Comparison of ENCODE assay signal across 9 cellular contexts in the genomic region with DNA sequence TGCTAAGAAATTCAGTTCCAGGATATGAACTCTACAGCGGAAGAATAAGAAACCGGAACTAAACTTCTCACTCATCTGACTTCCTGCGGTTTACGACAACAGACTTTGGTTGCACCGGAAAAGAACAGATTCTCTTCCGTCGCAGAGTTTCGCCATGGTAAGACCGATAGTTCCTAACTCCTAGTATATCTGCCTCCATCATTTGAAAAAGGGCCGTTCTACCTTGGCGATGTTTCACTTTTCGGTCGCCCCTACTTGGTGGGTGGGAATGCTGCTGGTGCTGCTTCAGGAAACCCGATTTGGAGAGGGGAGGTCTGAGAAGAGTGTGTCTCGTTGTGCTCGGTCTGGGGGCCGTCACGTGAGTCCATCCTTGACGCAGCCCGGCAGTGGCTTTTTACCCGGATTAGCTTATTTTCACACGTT. TPM values are rescaled to one million over a fixed set of nuclear protein-coding genes. Genes with fewer than 3 reads are reported as not detected.
DNase-seq lines count a peak whose midpoint lies in the region; ATAC-seq and TF ChIP-seq lines count a peak whose summit lies in the region.
"Had no signal": no experiment of that assay in that cellular context is flagged by ENCODE, and none has a peak within 500 bp of the region (broad histone marks: within the 10 kb centered on the region; RNA-seq: fewer than 3 reads in every experiment).

A gene (plus strand): TSS at position 132 of the 423 bp plus-strand sequence. CDS start 23 bp downstream, at position 155.

- no peak within 1 kb of the TSS for H3K27ac ChIP-seq in thyroid gland
- peak within 1 kb of the TSS in 7 of 59 donors; percentile 9 to 69 (median 39) for H3K27ac ChIP-seq in dorsolateral prefrontal cortex

- peak; percentile 88 for ATAC-seq in GM21737 (IDR thresholded peaks at IDR 0.05; ENCODE audit: unreplicated experiment)
- peak; percentile 91 for ATAC-seq in memory B cell (ENCODE audit: low read depth)

- H3K4me1 ChIP-seq in thyroid gland, result no peaks in the 10 kb centered on the region
- H3K4me1 ChIP-seq: adrenal gland had no signal

- H3K27me3 ChIP-seq in thyroid gland, result no peaks in the 10 kb centered on the region
- H3K27me3 ChIP-seq in dorsolateral prefrontal cortex, result no peaks in the 10 kb centered on the region
- H3K27me3 ChIP-seq: adrenal gland had no signal

- H3K27me3 Mint-ChIP-seq in memory B cell, result no peaks in the 10 kb centered on the region

- in situ Hi-C loops in ACHN (cut with HindIII; ENCODE audit: low pct_ligation_motif_present, low pct_unique_long_range_greater_than_20kb, low sequenced_read_pairs), result no loop called here

- no peaks in the 10 kb centered on the region for H3K9me3 Mint-ChIP-seq in memory B cell

- no peaks in the 10 kb centered on the region for H3K36me3 ChIP-seq in thyroid gland
- H3K36me3 ChIP-seq: adrenal gland had no signal

- H3K4me3 Mint-ChIP-seq in memory B cell, result peak within 1 kb of the TSS; percentile 91

- peak; percentile 69 for DNase-seq in A172 (ENCODE audit: low spot score)
- DNase-seq in NCI-H69 (lab: John Stamatoyannopoulos, UW), result peak; percentile 84
- DNase-seq in amniotic epithelial cell (ENCODE audit: low read depth), result peak; percentile 83
- DNase-seq in memory B cell (ENCODE audit: low spot score in 2 of 2), result peak in 1 of 2 donors; percentile 46
- peak; percentile 21 to 26 for DNase-seq in thyroid gland
- DNase-seq in dorsolateral prefrontal cortex, result no peak
- DNase-seq in ACHN, result no peak

- H3K9me3 ChIP-seq in thyroid gland, result no peaks in the 10 kb centered on the region
- H3K9me3 ChIP-seq: adrenal gland had no signal

- intact Hi-C loops in thyroid gland (cut with DNase I), result no loop called here
- intact Hi-C loops in dorsolateral prefrontal cortex (cut with DNase I), result no loop called here

- no peak for TF ChIP-seq POLR2A in thyroid gland (IDR thresholded peaks at IDR 0.05)

- peaks cover 17% of the 10 kb centered on the region for H3K4me1 Mint-ChIP-seq in memory B cell

- WGBS in thyroid gland, 2 donors, result 1% methylated on average over 14 to 17 of the region's 22 CpGs

- H3K4me3 ChIP-seq in thyroid gland (replicated peaks in 1 of 3), result peak within 1 kb of the TSS in 2 of 3 donors; percentile 33 to 64
- H3K4me3 ChIP-seq in dorsolateral prefrontal cortex, result peak within 1 kb of the TSS in 12 of 59 donors; percentile 45 to 74 (median 63)

- H3K36me3 Mint-ChIP-seq in memory B cell, result peaks cover 14% of the 10 kb centered on the region

- H3K27ac Mint-ChIP-seq in memory B cell, result peak within 1 kb of the TSS; percentile 89

- TF ChIP-seq CTCF in thyroid gland (IDR thresholded peaks at IDR 0.05), result no peak
- no peak for TF ChIP-seq CTCF in dorsolateral prefrontal cortex (IDR thresholded peaks at IDR 0.05 in 54 of 56, conservative IDR thresholded peaks at IDR 0.05 in 2 of 56; ENCODE audit: low read depth in 1 of 56, partially characterized antibody in 56 of 56)

RNA-seq across cellular contexts. Expression of the gene that starts here (rescaled TPM):
- 467 and 512 TPM in 2 replicates for total RNA-seq in A172 (2014; rRNA removed; shearing (Covaris generic))
- total RNA-seq in thyroid gland, result 100 to 1,000 TPM in 2 of 4 donors, under 1 TPM in 2; 0.22 to 251 (median 92.9) TPM
- 100 to 1,000 TPM in 1 of 120 experiments, 10 to 100 TPM in 29, under 1 TPM in 1, not detected in 89; 0.86 to 101 (median 80.4) TPM for total RNA-seq in dorsolateral prefrontal cortex

Comparison
In these comparisons a context has a peak if more than half of its experiments do, and no peak if none do; other contexts are left out.
1. DNase-seq: peak in A172 (single experiment), NCI-H69 (single experiment), amniotic epithelial cell (single experiment) and thyroid gland (2 of 2); none in dorsolateral prefrontal cortex (0 of 10) and ACHN (single experiment).